21 cellular contexts compared by ENCODE assay signal in genomic region chr6:79404261-79404660, GRCh38.
DNase-seq lines count a peak whose midpoint lies in the region; ATAC-seq, FAIRE-seq and TF ChIP-seq lines count a peak whose summit lies in the region.
"Had no signal": no experiment of that assay in that cellular context is flagged by ENCODE, and none has a peak within 500 bp of the region (broad histone marks: within the 10 kb centered on the region; RNA-seq: fewer than 3 reads in every experiment).

No MANE protein-coding gene starts in this region.

- no peak overlapping the region for H3K4ac ChIP-seq in neuronal stem cell (ENCODE audit: low read length)

- H3K9me3 Mint-ChIP-seq in chondrocyte (ENCODE audit: low read depth), result peaks cover 3% of the 10 kb centered on the region
- peaks cover 1 to 4% of the 10 kb centered on the region in 2 donors for H3K9me3 Mint-ChIP-seq in stimulated activated naive B cell treated with anti-CD40 and anti-IgM and Interleukin-4, amounts not matched to agents 10 μg/mL and 1 μg/mL and 100 μg/mL, for 72 hours
- H3K9me3 Mint-ChIP-seq: CD4-positive, alpha-beta T cell had no signal

- H2AFZ ChIP-seq in neuronal stem cell (ENCODE audit: low read length), result no peak overlapping the region

- H3K36me3 Mint-ChIP-seq in chondrocyte (ENCODE audit: low read depth), result no peaks in the 10 kb centered on the region
- peaks cover 0 to 2% of the 10 kb centered on the region in 2 donors for H3K36me3 Mint-ChIP-seq in stimulated activated naive B cell treated with anti-CD40 and anti-IgM and Interleukin-4, amounts not matched to agents 10 μg/mL and 1 μg/mL and 100 μg/mL, for 72 hours

- no peak overlapping the region for H4K8ac ChIP-seq in neuronal stem cell (ENCODE audit: low read depth, low read length)

- WGBS in neuronal stem cell (ENCODE audit: extremely low coverage in 2 of 2, insufficient read length in 2 of 2, insufficient replicate concordance in 1 of 2), 2 donors, result no CpG with 5 or more reads among the region's 3 CpGs
- 57 to 90% (median 86%) methylated on average over 3 of the region's 3 CpGs for WGBS in heart left ventricle, 4 donors

- no peak overlapping the region for H2BK120ac ChIP-seq in neuronal stem cell (ENCODE audit: low read depth, low read length)

- H3K4me1 ChIP-seq in neuronal stem cell (ENCODE audit: control insufficient read depth in 2 of 2, insufficient read depth in 1 of 2, low read depth in 1 of 2, low read length in 2 of 2) (peaks cover 6 to 28% of the 10 kb centered on the region in 2 donors), heart left ventricle (no peaks in the 10 kb centered on the region)
- H3K4me1 ChIP-seq in effector memory CD4-positive, alpha-beta T cell (ENCODE audit: control insufficient read depth, insufficient read depth, low read length, poor library complexity, severe bottlenecking), result no peaks in the 10 kb centered on the region

- no peak for ATAC-seq in heart left ventricle
- ATAC-seq in stimulated activated naive B cell treated with anti-CD40 and anti-IgM and Interleukin-4, amounts not matched to agents 10 μg/mL and 1 μg/mL and 100 μg/mL, for 72 hours (replicated peaks), result no peak

- intact Hi-C loops in heart left ventricle (cut with DNase I), result no loop called here

- H3K9me3 ChIP-seq in neuronal stem cell (replicated peaks in 1 of 2; ENCODE audit: control insufficient read depth in 2 of 2, insufficient read depth in 1 of 2, low read depth in 1 of 2, low read length in 2 of 2), result peaks cover 0 to 3% of the 10 kb centered on the region in 2 donors
- H3K9me3 ChIP-seq in heart left ventricle, result peaks cover 0 to 8% (median 0%) of the 10 kb centered on the region in 12 donors
- no peaks in the 10 kb centered on the region for H3K9me3 ChIP-seq in effector memory CD4-positive, alpha-beta T cell (ENCODE audit: control insufficient read depth, low read length)
- H3K9me3 ChIP-seq: Caco-2 had no signal

- no peak overlapping the region for H3K27ac Mint-ChIP-seq in chondrocyte (ENCODE audit: unreplicated experiment)
- H3K27ac Mint-ChIP-seq in stimulated activated naive B cell treated with anti-CD40 and anti-IgM and Interleukin-4, amounts not matched to agents 10 μg/mL and 1 μg/mL and 100 μg/mL, for 72 hours, result no peak overlapping the region
- H3K27ac Mint-ChIP-seq: CD4-positive, alpha-beta T cell; HFFc6 had no signal

- H3K79me1 ChIP-seq in neuronal stem cell (ENCODE audit: low read depth, low read length), result no peaks in the 10 kb centered on the region

- H3K23ac ChIP-seq in neuronal stem cell (ENCODE audit: low read depth, low read length, poor library complexity), result no peak overlapping the region

- TF ChIP-seq POLR2A in heart left ventricle (IDR thresholded peaks at IDR 0.05), result no peak

- no peak overlapping the region for H3K4me3 Mint-ChIP-seq in chondrocyte (ENCODE audit: unreplicated experiment)
- no peak overlapping the region for H3K4me3 Mint-ChIP-seq in stimulated activated naive B cell treated with anti-CD40 and anti-IgM and Interleukin-4, amounts not matched to agents 10 μg/mL and 1 μg/mL and 100 μg/mL, for 72 hours
- H3K4me3 Mint-ChIP-seq: CD4-positive, alpha-beta T cell; HFFc6 had no signal

- no peaks in the 10 kb centered on the region for H3K36me3 ChIP-seq in H7 (replicated peaks; ENCODE audit: control insufficient read depth, insufficient read depth, low read length)
- H3K36me3 ChIP-seq in neuronal stem cell (replicated peaks in 1 of 2; ENCODE audit: control insufficient read depth in 2 of 2, insufficient read depth in 2 of 2, low read length in 2 of 2), result no peaks in the 10 kb centered on the region
- no peaks in the 10 kb centered on the region for H3K36me3 ChIP-seq in heart left ventricle
- H3K36me3 ChIP-seq in effector memory CD4-positive, alpha-beta T cell (ENCODE audit: control insufficient read depth, insufficient read depth, low read length), result no peaks in the 10 kb centered on the region

- peaks cover 10% of the 10 kb centered on the region for H3K4me1 Mint-ChIP-seq in chondrocyte (ENCODE audit: low read depth)
- H3K4me1 Mint-ChIP-seq in stimulated activated naive B cell treated with anti-CD40 and anti-IgM and Interleukin-4, amounts not matched to agents 10 μg/mL and 1 μg/mL and 100 μg/mL, for 72 hours, result no peaks in the 10 kb centered on the region

- H2BK15ac ChIP-seq in neuronal stem cell (ENCODE audit: low read length), result no peak overlapping the region

- H3K4me2 ChIP-seq in neuronal stem cell (ENCODE audit: insufficient read depth, low read length, poor library complexity, severe bottlenecking), result no peak overlapping the region
- H3K4me2 ChIP-seq: KMS-11 had no signal

- no peak overlapping the region for H2AK5ac ChIP-seq in neuronal stem cell (ENCODE audit: low read depth, low read length)

- DNase-seq in H7 (peak; percentile 6), chondrocyte (ENCODE audit: low spot score) (no peak), islet precursor cell (peak; percentile 53), neuronal stem cell (ENCODE audit: low spot score) (no peak), RCC 7860 (ENCODE audit: low spot score) (no peak), heart left ventricle (no peak)
- DNase-seq in effector memory CD4-positive, alpha-beta T cell, result no peak
- DNase-seq in stimulated activated naive B cell treated with anti-CD40 and anti-IgM and Interleukin-4, amounts not matched to agents 10 μg/mL and 1 μg/mL and 100 μg/mL, for 72 hours, result no peak
- DNase-seq: CD4-positive, alpha-beta T cell; GF-D8; GOT3; HFFc6; NCI-H1417 treated with DMSO at 0.1 percent for 48 hours; NCI-H1930; NCI-H446; NCI-H526 treated with DMSO at 0.1 percent for 48 hours; Right ventricle myocardium superior had no signal

- H2BK5ac ChIP-seq in neuronal stem cell (ENCODE audit: low read length), result no peak overlapping the region

- no peak for FAIRE-seq in RCC 7860 (lab: Jason Lieb, UNC)
- FAIRE-seq: A204.1 had no signal

- TF ChIP-seq CTCF in chondrocyte (IDR thresholded peaks at IDR 0.05) (peak; percentile 32), heart left ventricle (IDR thresholded peaks at IDR 0.05) (no peak)

- H3K18ac ChIP-seq in neuronal stem cell (ENCODE audit: low read length), result peak overlapping the region; percentile 57

- H3K27me3 ChIP-seq in H7 (ENCODE audit: control insufficient read depth, insufficient read depth, low read length) (no peaks in the 10 kb centered on the region), neuronal stem cell (ENCODE audit: control insufficient read depth in 3 of 3, insufficient read depth in 3 of 3, low read depth in 1 of 3, low read length in 3 of 3) (no peaks in the 10 kb centered on the region), heart left ventricle (no peaks in the 10 kb centered on the region)
- no peaks in the 10 kb centered on the region for H3K27me3 ChIP-seq in effector memory CD4-positive, alpha-beta T cell (replicated peaks; ENCODE audit: control insufficient read depth, insufficient read depth, low read length, poor library complexity, severe bottlenecking)

- H3K14ac ChIP-seq in neuronal stem cell (ENCODE audit: low read length), result no peak overlapping the region

- no peak overlapping the region for H3K9ac ChIP-seq in neuronal stem cell (ENCODE audit: low read depth, low read length, poor library complexity)
- H3K9ac ChIP-seq: KMS-11 had no signal

- no peak overlapping the region for H2BK12ac ChIP-seq in neuronal stem cell (ENCODE audit: low read length)

- no peak overlapping the region for H4K91ac ChIP-seq in neuronal stem cell (ENCODE audit: low read depth, low read length, poor library complexity)

- H3K27ac ChIP-seq in neuronal stem cell (replicated peaks; ENCODE audit: low read length) (peak overlapping the region; percentile 10), heart left ventricle (no peak overlapping the region)
- no peak overlapping the region for H3K27ac ChIP-seq in effector memory CD4-positive, alpha-beta T cell (ENCODE audit: insufficient read depth, low read length, poor library complexity, severe bottlenecking)
- H3K27ac ChIP-seq: KMS-11, SK-N-MC had no signal

- H3K4me3 ChIP-seq in H7 (ENCODE audit: insufficient read depth, low read depth, low read length), result no peak overlapping the region
- no peak overlapping the region for H3K4me3 ChIP-seq in neuronal stem cell (ENCODE audit: low read length in 2 of 2)
- no peak overlapping the region for H3K4me3 ChIP-seq in heart left ventricle
- no peak overlapping the region for H3K4me3 ChIP-seq in effector memory CD4-positive, alpha-beta T cell (ENCODE audit: insufficient read depth, low read depth, low read length, poor library complexity, severe bottlenecking)
- H3K4me3 ChIP-seq: SK-N-MC had no signal

- H3K27me3 Mint-ChIP-seq in chondrocyte (ENCODE audit: low read depth), result no peaks in the 10 kb centered on the region
- H3K27me3 Mint-ChIP-seq in stimulated activated naive B cell treated with anti-CD40 and anti-IgM and Interleukin-4, amounts not matched to agents 10 μg/mL and 1 μg/mL and 100 μg/mL, for 72 hours, result peaks cover 0 to 4% of the 10 kb centered on the region in 2 donors
- H3K27me3 Mint-ChIP-seq: CD4-positive, alpha-beta T cell had no signal

Comparison
In these comparisons a context has a peak if more than half of its experiments do, and no peak if none do; other contexts are left out.
1. DNase-seq: peak in H7 (single experiment) and islet precursor cell (single experiment); none in chondrocyte (single experiment), neuronal stem cell (single experiment), RCC 7860 (single experiment), heart left ventricle (0 of 5), effector memory CD4-positive, alpha-beta T cell (0 of 3) and stimulated activated naive B cell treated with anti-CD40 and anti-IgM and Interleukin-4, amounts not matched to agents 10 μg/mL and 1 μg/mL and 100 μg/mL, for 72 hours (single experiment).